22 cellular contexts compared by ENCODE assay signal in genomic region chr4:89653012-89653411, GRCh38.
"Had no signal": no experiment of that assay in that cellular context is flagged by ENCODE, and none has a peak within 500 bp of the region (broad histone marks: within the 10 kb centered on the region; RNA-seq: fewer than 3 reads in every experiment).

No MANE protein-coding gene starts in this region.

- H3K4me2 ChIP-seq: smooth muscle cell had no signal

- ATAC-seq: activated T-cell treated with anti-CD3 and anti-CD28 coated beads, Interleukin-2, amount 50 U/mL, for 4 hours; natural killer cell; right lobe of liver; WTC11 had no signal

- H3K27ac ChIP-seq: adrenal gland, cardiac muscle cell, right lobe of liver had no signal

- H3K27me3 ChIP-seq: adrenal gland, cardiac muscle cell, right lobe of liver had no signal

- H3K4me3 Mint-ChIP-seq: activated CD4-positive, alpha-beta memory T cell treated with anti-CD3 and anti-CD28 coated beads, Interleukin-2, amount 10 ng/mL, durations not matched to agents 7 days and 5 days; activated naive CD4-positive, alpha-beta T cell treated with anti-CD3 and anti-CD28 coated beads, Interleukin-2, amount 50 U/mL, for 24 hours; activated T-cell treated with anti-CD3 and anti-CD28 coated beads, Interleukin-2, amount 50 U/mL, for 4 hours; natural killer cell; WTC11 had no signal

- H3K9me3 ChIP-seq: adrenal gland, right lobe of liver had no signal

- H3K9me3 Mint-ChIP-seq: activated naive CD4-positive, alpha-beta T cell treated with anti-CD3 and anti-CD28 coated beads, Interleukin-2, amount 50 U/mL, for 24 hours; activated T-cell treated with anti-CD3 and anti-CD28 coated beads, Interleukin-2, amount 50 U/mL, for 4 hours; natural killer cell had no signal

- DNase-seq: activated CD4-positive, alpha-beta memory T cell treated with anti-CD3 and anti-CD28 coated beads, Interleukin-2, amount 10 ng/mL, durations not matched to agents 7 days and 5 days; activated CD4-positive, alpha-beta T cell treated with anti-CD3 and anti-CD28 coated beads for 4 hours; activated effector memory CD4-positive, alpha-beta T cell treated with Interleukin-2 at 50 U/mL for 16 hours; activated T-cell treated with anti-CD3 and anti-CD28 coated beads, Interleukin-2, amount 50 U/mL, for 4 hours; adrenal gland; foreskin fibroblast; hippocampal formation; kidney; mesendoderm; natural killer cell; occipital lobe; right lobe of liver; stimulated activated CD4-positive, alpha-beta T cell treated with anti-CD3 and anti-CD28 coated beads, Interleukin-4, amount 100 ng/mL, for 4 hours; stimulated activated CD8-positive, alpha-beta memory T cell treated with anti-CD3 and anti-CD28 coated beads, Interleukin-4, amount 100 ng/mL, for 48 hours; stimulated activated naive CD4-positive, alpha-beta T cell treated with Interleukin-2 at 50 U/mL for 16 hours; substantia nigra; trophoblast cell had no signal

- H3K36me3 Mint-ChIP-seq: activated naive CD4-positive, alpha-beta T cell treated with anti-CD3 and anti-CD28 coated beads, Interleukin-2, amount 50 U/mL, for 24 hours; natural killer cell; WTC11 had no signal

- H3K27ac Mint-ChIP-seq: activated CD4-positive, alpha-beta memory T cell treated with anti-CD3 and anti-CD28 coated beads, Interleukin-2, amount 10 ng/mL, durations not matched to agents 7 days and 5 days; activated naive CD4-positive, alpha-beta T cell treated with anti-CD3 and anti-CD28 coated beads, Interleukin-2, amount 50 U/mL, for 24 hours; natural killer cell; progenitor cell of endocrine pancreas; WTC11 had no signal

- H3K27me3 Mint-ChIP-seq: progenitor cell of endocrine pancreas had no signal

- H3K4me1 ChIP-seq: adrenal gland, right lobe of liver had no signal

- H3K36me3 ChIP-seq: adrenal gland, cardiac muscle cell, right lobe of liver had no signal

- H3K4me3 ChIP-seq: adrenal gland, cardiac muscle cell, right lobe of liver, smooth muscle cell had no signal

- H3K4me1 Mint-ChIP-seq: activated CD4-positive, alpha-beta memory T cell treated with anti-CD3 and anti-CD28 coated beads, Interleukin-2, amount 10 ng/mL, durations not matched to agents 7 days and 5 days; activated naive CD4-positive, alpha-beta T cell treated with anti-CD3 and anti-CD28 coated beads, Interleukin-2, amount 50 U/mL, for 24 hours; natural killer cell; WTC11 had no signal
